In the genomic region with DNA sequence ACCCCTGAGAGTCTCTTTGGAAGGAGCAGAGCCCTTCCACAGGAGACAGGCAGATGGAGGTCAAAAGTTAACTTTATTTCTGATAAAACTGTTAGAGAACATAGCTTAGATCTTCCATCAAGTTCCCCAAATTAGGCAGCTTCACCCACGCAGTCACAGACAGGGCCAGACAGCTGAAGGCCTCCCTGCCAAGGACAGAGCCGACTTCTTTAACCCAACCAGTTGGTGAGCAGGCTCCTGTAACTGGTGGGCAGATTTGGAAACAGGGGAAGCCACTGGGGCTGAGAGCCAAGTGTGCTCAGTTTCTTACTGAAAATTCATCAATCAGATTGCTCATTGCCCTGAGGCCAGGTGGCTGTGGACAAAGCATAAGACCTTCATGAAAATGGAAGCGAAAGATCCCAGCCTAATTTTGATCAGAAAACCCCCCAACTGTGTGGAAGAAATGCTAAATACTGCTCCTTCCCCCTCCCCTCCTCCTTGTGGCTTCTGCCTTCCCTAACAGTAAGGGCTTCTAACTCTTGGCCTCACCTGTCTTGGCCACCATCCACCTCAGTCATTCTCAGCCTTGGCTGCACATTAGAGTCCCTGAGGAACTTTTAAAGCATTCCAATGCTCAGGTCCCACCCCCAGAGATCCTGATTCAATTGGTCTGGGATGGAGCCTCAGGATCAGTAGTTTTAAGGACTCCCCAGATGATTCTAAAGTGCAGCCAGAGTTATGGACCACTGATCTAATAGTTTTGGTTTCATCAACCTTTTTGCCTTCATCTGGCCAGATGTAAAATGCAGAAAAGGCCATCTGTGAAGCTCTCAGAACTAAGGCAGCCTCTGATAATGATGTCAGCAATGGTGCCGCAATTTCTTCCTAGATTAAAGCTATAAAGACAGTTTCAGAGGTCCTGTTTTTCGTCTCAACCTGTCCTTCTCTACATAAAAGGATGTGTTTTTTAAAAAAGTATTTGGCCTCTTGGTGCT, we compare ENCODE assay signal across 18 cellular contexts. TPM values are rescaled to one million over a fixed set of nuclear protein-coding genes. Genes with fewer than 3 reads are reported as not detected.
"Had no signal": no experiment of that assay in that cellular context is flagged by ENCODE, and none has a peak within 500 bp of the region (broad histone marks: within the 10 kb centered on the region; RNA-seq: fewer than 3 reads in every experiment).

No MANE protein-coding gene starts in this region.

- H3K9me3 Mint-ChIP-seq: activated CD4-positive, alpha-beta T cell treated with anti-CD3 and anti-CD28 coated beads, Interleukin-2, amount 10 ng/mL, durations not matched to agents 7 days and 5 days; activated naive CD8-positive, alpha-beta T cell treated with anti-CD3 and anti-CD28 coated beads, Interleukin-2, amount 10 ng/mL, durations not matched to agents 7 days and 5 days; dendritic cell treated with granulocyte-macrophage colony-stimulating factor and Interleukin-4, amounts not matched to agents 40 ng/mL and 50 ng/mL, for 4 days; immature natural killer cell; neural crest cell; stimulated activated naive B cell treated with anti-CD40 and anti-IgM and Interleukin-4, amounts not matched to agents 10 μg/mL and 1 μg/mL and 100 μg/mL, for 72 hours had no signal

- ATAC-seq: foreskin keratinocyte; stimulated activated naive B cell treated with anti-CD40 and anti-IgM and Interleukin-4, amounts not matched to agents 10 μg/mL and 1 μg/mL and 100 μg/mL, for 72 hours had no signal

- H3K9me3 ChIP-seq: transverse colon had no signal

- H3K27me3 ChIP-seq: transverse colon had no signal

- H3K4me1 Mint-ChIP-seq: activated CD4-positive, alpha-beta T cell treated with anti-CD3 and anti-CD28 coated beads, Interleukin-2, amount 10 ng/mL, durations not matched to agents 7 days and 5 days; activated naive CD8-positive, alpha-beta T cell treated with anti-CD3 and anti-CD28 coated beads, Interleukin-2, amount 10 ng/mL, durations not matched to agents 7 days and 5 days; immature natural killer cell; neural crest cell; stimulated activated naive B cell treated with anti-CD40 and anti-IgM and Interleukin-4, amounts not matched to agents 10 μg/mL and 1 μg/mL and 100 μg/mL, for 72 hours had no signal

- H3K4me3 ChIP-seq: transverse colon had no signal

- H3K4me1 ChIP-seq: parathyroid adenoma, transverse colon had no signal

- H3K36me3 ChIP-seq: transverse colon had no signal

- H3K4me3 Mint-ChIP-seq: activated CD4-positive, alpha-beta T cell treated with anti-CD3 and anti-CD28 coated beads, Interleukin-2, amount 10 ng/mL, durations not matched to agents 7 days and 5 days; activated naive CD8-positive, alpha-beta T cell treated with anti-CD3 and anti-CD28 coated beads, Interleukin-2, amount 10 ng/mL, durations not matched to agents 7 days and 5 days; dendritic cell treated with granulocyte-macrophage colony-stimulating factor and Interleukin-4, amounts not matched to agents 40 ng/mL and 50 ng/mL, for 4 days; immature natural killer cell; neural crest cell; stimulated activated naive B cell treated with anti-CD40 and anti-IgM and Interleukin-4, amounts not matched to agents 10 μg/mL and 1 μg/mL and 100 μg/mL, for 72 hours had no signal

- H3K27ac ChIP-seq: foreskin keratinocyte, parathyroid adenoma had no signal

- H3K27me3 Mint-ChIP-seq: dendritic cell treated with granulocyte-macrophage colony-stimulating factor and Interleukin-4, amounts not matched to agents 40 ng/mL and 50 ng/mL, for 4 days had no signal

- DNase-seq: activated CD4-positive, alpha-beta T cell treated with anti-CD3 and anti-CD28 coated beads, Interleukin-2, amount 10 ng/mL, durations not matched to agents 7 days and 5 days; activated CD4-positive, CD25-positive, alpha-beta regulatory T cell; activated CD8-positive, alpha-beta memory T cell treated with anti-CD3 and anti-CD28 coated beads for 24 hours; activated naive CD8-positive, alpha-beta T cell treated with anti-CD3 and anti-CD28 coated beads, Interleukin-2, amount 10 ng/mL, durations not matched to agents 7 days and 5 days; anterior cingulate cortex; effector memory CD4-positive, alpha-beta T cell; foreskin keratinocyte; glutamatergic neuron; immature natural killer cell; stimulated activated CD4-positive, alpha-beta T cell treated with anti-CD3 and anti-CD28 coated beads, Interleukin-2, amount 100 ng/mL, for 48 hours; stimulated activated naive B cell treated with anti-CD40 and anti-IgM and Interleukin-4, amounts not matched to agents 10 μg/mL and 1 μg/mL and 100 μg/mL, for 72 hours; transverse colon had no signal

- H3K9ac ChIP-seq: parathyroid adenoma had no signal

- H3K79me2 ChIP-seq: parathyroid adenoma had no signal

- H3K27ac Mint-ChIP-seq: activated CD4-positive, alpha-beta T cell treated with anti-CD3 and anti-CD28 coated beads, Interleukin-2, amount 10 ng/mL, durations not matched to agents 7 days and 5 days; activated naive CD8-positive, alpha-beta T cell treated with anti-CD3 and anti-CD28 coated beads, Interleukin-2, amount 10 ng/mL, durations not matched to agents 7 days and 5 days; dendritic cell treated with granulocyte-macrophage colony-stimulating factor and Interleukin-4, amounts not matched to agents 40 ng/mL and 50 ng/mL, for 4 days; immature natural killer cell; stimulated activated naive B cell treated with anti-CD40 and anti-IgM and Interleukin-4, amounts not matched to agents 10 μg/mL and 1 μg/mL and 100 μg/mL, for 72 hours had no signal

- H3K36me3 Mint-ChIP-seq: activated naive CD8-positive, alpha-beta T cell treated with anti-CD3 and anti-CD28 coated beads, Interleukin-2, amount 10 ng/mL, durations not matched to agents 7 days and 5 days; immature natural killer cell; stimulated activated naive B cell treated with anti-CD40 and anti-IgM and Interleukin-4, amounts not matched to agents 10 μg/mL and 1 μg/mL and 100 μg/mL, for 72 hours had no signal

- H2AFZ ChIP-seq: parathyroid adenoma had no signal

RNA-seq across cellular contexts. Expression of gene CLRN1, which starts 11.5 kb away (rescaled TPM):
- total RNA-seq: activated CD4-positive, alpha-beta T cell treated with anti-CD3 and anti-CD28 coated beads, Interleukin-2, amount 10 ng/mL, durations not matched to agents 7 days and 5 days; activated naive CD8-positive, alpha-beta T cell treated with anti-CD3 and anti-CD28 coated beads, Interleukin-2, amount 10 ng/mL, durations not matched to agents 7 days and 5 days; foreskin keratinocyte; lower leg skin; mesenteric fat pad; neural crest cell; subcutaneous adipose tissue had no signal

RNA-seq across cellular contexts. Expression of gene MINDY4B, which starts 55.8 kb away (rescaled TPM):
- total RNA-seq: activated CD4-positive, alpha-beta T cell treated with anti-CD3 and anti-CD28 coated beads, Interleukin-2, amount 10 ng/mL, durations not matched to agents 7 days and 5 days; activated naive CD8-positive, alpha-beta T cell treated with anti-CD3 and anti-CD28 coated beads, Interleukin-2, amount 10 ng/mL, durations not matched to agents 7 days and 5 days; foreskin keratinocyte; lower leg skin; mesenteric fat pad; neural crest cell; subcutaneous adipose tissue; transverse colon had no signal
